Comparison of ENCODE assay signal across 1 cellular context in genomic region chr5:1564182-1564748, GRCh38.
TF ChIP-seq lines count a peak whose summit lies in the region.

No MANE protein-coding gene starts in this region.

TF ChIP-seq in K562, 482 proteins besides CTCF, POLR2A, EP300 and RAD21 (continued from another document):
- TF ChIP-seq PKNOX1 (IDR thresholded peaks at IDR 0.05) (peak; percentile 50; the same call in 1 of the 2 replicates), ZNF780A (CRISPR knock-in tag; IDR thresholded peaks at IDR 0.05) (no peak), ZSCAN29 (IDR thresholded peaks at IDR 0.05) (no peak), JUND (IDR thresholded peaks at IDR 0.05; ENCODE audit: borderline replicate concordance, low read depth, low read length) (no peak), JUND (tag; IDR thresholded peaks at IDR 0.05; ENCODE audit: borderline replicate concordance, low read depth, low read length) (peak; percentile 35; the same call in 1 of the 3 replicates), THAP7 (CRISPR knock-in tag; IDR thresholded peaks at IDR 0.05) (no peak), PRDM10 (IDR thresholded peaks at IDR 0.05; ENCODE audit: partially characterized antibody) (peak; percentile 85), ZNF316 (IDR thresholded peaks at IDR 0.05) (peak; percentile 46), ATF3 (IDR thresholded peaks at IDR 0.05) (peak; percentile 28; the same call in 1 of the 2 replicates), ATF3 (CRISPR knock-in tag; conservative IDR thresholded peaks at IDR 0.05) (no peak), CSDE1 (IDR thresholded peaks at IDR 0.05) (no peak), C11orf30 (IDR thresholded peaks at IDR 0.05; ENCODE audit: low read depth) (peak; percentile 60)
